ENCODE assay signal across 11 cellular contexts in the genomic region with DNA sequence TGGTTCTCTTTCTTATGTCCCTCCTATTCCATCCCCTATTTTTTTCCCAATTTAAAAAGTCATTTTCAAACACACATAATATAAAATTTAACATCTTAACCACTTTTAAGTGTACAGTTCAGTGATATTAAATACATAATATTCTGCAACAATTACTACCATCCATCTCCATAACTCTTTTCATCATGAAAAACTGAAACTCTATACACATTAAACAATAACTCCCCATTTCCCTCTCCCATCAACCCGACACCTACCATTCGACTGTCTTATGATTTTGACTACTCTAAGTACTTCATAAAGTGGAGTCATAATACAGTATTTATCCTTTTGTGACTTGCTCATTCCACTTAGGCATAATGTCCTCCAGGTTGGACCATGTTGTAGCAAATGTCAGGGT. TPM values are rescaled to one million over a fixed set of nuclear protein-coding genes. Genes with fewer than 3 reads are reported as not detected.
A peak's percentile ranks its signal among the peaks of the same experiment; 100 is the strongest.
DNase-seq lines count a peak whose midpoint lies in the region; ATAC-seq and TF ChIP-seq lines count a peak whose summit lies in the region.
"Had no signal": no experiment of that assay in that cellular context is flagged by ENCODE, and none has a peak within 500 bp of the region (broad histone marks: within the 10 kb centered on the region; RNA-seq: fewer than 3 reads in every experiment).

No MANE protein-coding gene starts in this region.

- H3K36me3 ChIP-seq in BLaER1 (peaks cover 39% of the 10 kb centered on the region), GM06990 (ENCODE audit: control insufficient read depth, insufficient read depth, low read length) (no peaks in the 10 kb centered on the region), hepatocyte (replicated peaks; ENCODE audit: insufficient read depth, low read depth) (no peaks in the 10 kb centered on the region)
- H3K36me3 ChIP-seq: left ventricle myocardium inferior had no signal

- H3K27me3 Mint-ChIP-seq in T-cell, result no peaks in the 10 kb centered on the region

- H2AFZ ChIP-seq in hepatocyte, result no peak overlapping the region

- DNase-seq in GM06990 (ENCODE audit: extremely low read depth, insufficient read length) (no peak), T-cell (no peak), hepatocyte (ENCODE audit: low spot score) (no peak), HCEC 1CT (no peak), DMS114 treated with DMSO at 0.1 percent for 48 hours (lab: John Stamatoyannopoulos, UW; ENCODE audit: unreplicated experiment) (no peak), ACHN (no peak)
- DNase-seq: COR-L47, left ventricle myocardium inferior, NCI-H526 had no signal

- H3K9me3 Mint-ChIP-seq in T-cell, result no peaks in the 10 kb centered on the region

- H3K9me3 ChIP-seq in BLaER1, result peaks cover 34% of the 10 kb centered on the region
- H3K9me3 ChIP-seq in hepatocyte (ENCODE audit: low read depth), result no peaks in the 10 kb centered on the region
- H3K9me3 ChIP-seq: left ventricle myocardium inferior had no signal

- peaks cover 39% of the 10 kb centered on the region for H4K20me1 ChIP-seq in BLaER1
- H4K20me1 ChIP-seq in hepatocyte (ENCODE audit: insufficient read depth, poor library complexity, severe bottlenecking), result no peaks in the 10 kb centered on the region

- H3K9me2 ChIP-seq in hepatocyte (replicated peaks; ENCODE audit: insufficient read depth), result no peaks in the 10 kb centered on the region

- 0 out of 2 replicates have a peak overlapping the region, but pooled peaks have one; percentile 95 for H3K9ac ChIP-seq in BLaER1

- H3K4me3 ChIP-seq in BLaER1 (peak overlapping the region; percentile 96; the same call in 1 of the 2 replicates), GM06990 (replicated peaks; ENCODE audit: low read depth, low read length) (peak overlapping the region; percentile 95), hepatocyte (no peak overlapping the region)
- H3K4me3 ChIP-seq: left ventricle myocardium inferior had no signal

- POLR2A ChIA-PET in T-cell (lab: Charles Lee), result no interaction called here

- H3K79me2 ChIP-seq in hepatocyte, result peaks cover 68% of the 10 kb centered on the region

- H3K4me1 Mint-ChIP-seq in T-cell, result peaks cover 28 to 47% (median 29%) of the 10 kb centered on the region in 3 donors

- H3K27me3 ChIP-seq in BLaER1 (no peaks in the 10 kb centered on the region), GM06990 (replicated peaks; ENCODE audit: control insufficient read depth, insufficient read depth, low read length) (no peaks in the 10 kb centered on the region), hepatocyte (no peaks in the 10 kb centered on the region)

- CTCF ChIA-PET in T-cell (lab: Charles Lee), result interaction anchor here in 1 of 2 donors (0.6 kb wide), 1 partner anchor 802 kb away, joined by 3 read pairs; no protein-coding TSS in a partner anchor

- H3K27ac Mint-ChIP-seq in T-cell, result no peak overlapping the region

- 91% methylated on average over 2 of the region's 2 CpGs for WGBS in hepatocyte (ENCODE audit: low lambda C conversion rate, missing lambda C conversion rate)

- in situ Hi-C loops in ACHN (cut with HindIII; ENCODE audit: low pct_ligation_motif_present, low pct_unique_long_range_greater_than_20kb, low sequenced_read_pairs), result no loop called here

- peak overlapping the region in 2 of 3 donors; percentile 11 to 99 for H3K4me3 Mint-ChIP-seq in T-cell

- H3K4me1 ChIP-seq in BLaER1 (peaks cover 41% of the 10 kb centered on the region), hepatocyte (ENCODE audit: insufficient read depth) (peaks cover 4% of the 10 kb centered on the region)

- H3K27ac ChIP-seq in BLaER1 (no peak overlapping the region), hepatocyte (no peak overlapping the region)
- H3K27ac ChIP-seq: left ventricle myocardium inferior had no signal

- TF ChIP-seq CTCF in GM06990 (IDR thresholded peaks at IDR 0.05; ENCODE audit: insufficient read depth, low read length, poor library complexity, severe bottlenecking), result no peak
- no peak for TF ChIP-seq CTCF in hepatocyte (IDR thresholded peaks at IDR 0.05; ENCODE audit: poor library complexity)

- H3K36me3 Mint-ChIP-seq in T-cell, result no peaks in the 10 kb centered on the region

- H3K4me2 ChIP-seq in BLaER1, result peak overlapping the region; percentile 91
- H3K4me2 ChIP-seq in hepatocyte, result peak overlapping the region; percentile 79

- ATAC-seq in T-cell (replicated peaks in 1 of 4), result no peak
- no peak for ATAC-seq in GM18873 (IDR thresholded peaks at IDR 0.05; ENCODE audit: low FRiP score, unreplicated experiment)

RNA-seq across cellular contexts. Expression of gene KIF11, which starts 2.6 kb away (rescaled TPM):
- total RNA-seq in T-cell, result 1 to 10 TPM; 1.2 to 2.0 (median 1.6) TPM
- total RNA-seq in hepatocyte, result 7.9 and 9.2 TPM in 2 replicates
- 3.2 and 5.1 TPM in 2 replicates for polyA plus RNA-seq in hepatocyte

RNA-seq across cellular contexts. Expression of gene IDE, which starts 21.6 kb away (rescaled TPM):
- total RNA-seq in T-cell (10 to 100 TPM; 24.7 to 31.8 (median 27.2) TPM), hepatocyte (35.9 and 39.7 TPM in 2 replicates)
- polyA plus RNA-seq in hepatocyte, result 15.1 and 16.6 TPM in 2 replicates
